Comparison of ENCODE assay signal across 3 cellular contexts in the genomic region with DNA sequence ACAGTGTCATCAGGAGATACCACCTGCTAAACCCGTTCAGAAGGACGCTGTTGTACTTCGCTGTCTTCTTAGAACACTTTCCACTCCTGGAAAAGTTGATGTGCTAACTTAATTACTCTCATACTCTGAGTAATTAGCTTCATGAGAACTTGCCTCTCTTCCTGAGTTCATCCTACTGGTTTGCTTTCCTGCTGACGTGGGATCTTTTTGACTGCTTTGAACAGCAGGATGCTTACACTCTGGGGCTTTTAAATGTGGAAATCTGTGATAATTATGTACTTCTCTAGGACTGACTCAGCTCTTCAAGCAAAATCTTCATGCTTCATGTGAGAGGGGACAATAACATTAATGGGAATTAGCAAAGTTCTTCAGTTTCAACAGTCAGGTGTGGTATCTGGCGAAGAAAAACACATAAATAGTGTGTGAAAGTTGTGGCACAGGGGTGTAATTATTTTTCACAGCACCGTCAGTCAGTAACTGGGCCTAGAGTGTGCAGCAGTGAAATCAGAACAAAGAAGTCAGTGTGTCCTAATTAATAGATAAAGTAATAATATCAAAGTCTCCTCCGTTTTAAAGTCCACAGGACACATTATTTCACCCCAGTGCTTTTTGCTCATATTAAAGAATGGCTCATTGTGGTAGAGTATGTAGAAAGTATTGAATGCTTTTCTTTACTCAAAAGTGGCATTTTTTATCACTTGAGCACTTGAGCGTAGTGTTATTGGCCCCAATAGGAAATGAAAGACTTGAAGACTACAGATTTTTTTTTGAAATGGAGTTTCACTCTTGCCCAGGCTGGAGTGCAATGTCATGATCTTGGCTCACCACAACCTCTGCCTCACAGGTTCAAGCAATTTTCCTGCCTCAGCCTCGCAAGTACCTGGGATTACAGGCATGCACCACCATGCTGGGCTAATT.
TF ChIP-seq lines count a peak whose summit lies in the region.

No MANE protein-coding gene starts in this region.

TF ChIP-seq in GM23338, 12 proteins besides CTCF, POLR2A, EP300 and RAD21:
- TF ChIP-seq, protein P1, sequence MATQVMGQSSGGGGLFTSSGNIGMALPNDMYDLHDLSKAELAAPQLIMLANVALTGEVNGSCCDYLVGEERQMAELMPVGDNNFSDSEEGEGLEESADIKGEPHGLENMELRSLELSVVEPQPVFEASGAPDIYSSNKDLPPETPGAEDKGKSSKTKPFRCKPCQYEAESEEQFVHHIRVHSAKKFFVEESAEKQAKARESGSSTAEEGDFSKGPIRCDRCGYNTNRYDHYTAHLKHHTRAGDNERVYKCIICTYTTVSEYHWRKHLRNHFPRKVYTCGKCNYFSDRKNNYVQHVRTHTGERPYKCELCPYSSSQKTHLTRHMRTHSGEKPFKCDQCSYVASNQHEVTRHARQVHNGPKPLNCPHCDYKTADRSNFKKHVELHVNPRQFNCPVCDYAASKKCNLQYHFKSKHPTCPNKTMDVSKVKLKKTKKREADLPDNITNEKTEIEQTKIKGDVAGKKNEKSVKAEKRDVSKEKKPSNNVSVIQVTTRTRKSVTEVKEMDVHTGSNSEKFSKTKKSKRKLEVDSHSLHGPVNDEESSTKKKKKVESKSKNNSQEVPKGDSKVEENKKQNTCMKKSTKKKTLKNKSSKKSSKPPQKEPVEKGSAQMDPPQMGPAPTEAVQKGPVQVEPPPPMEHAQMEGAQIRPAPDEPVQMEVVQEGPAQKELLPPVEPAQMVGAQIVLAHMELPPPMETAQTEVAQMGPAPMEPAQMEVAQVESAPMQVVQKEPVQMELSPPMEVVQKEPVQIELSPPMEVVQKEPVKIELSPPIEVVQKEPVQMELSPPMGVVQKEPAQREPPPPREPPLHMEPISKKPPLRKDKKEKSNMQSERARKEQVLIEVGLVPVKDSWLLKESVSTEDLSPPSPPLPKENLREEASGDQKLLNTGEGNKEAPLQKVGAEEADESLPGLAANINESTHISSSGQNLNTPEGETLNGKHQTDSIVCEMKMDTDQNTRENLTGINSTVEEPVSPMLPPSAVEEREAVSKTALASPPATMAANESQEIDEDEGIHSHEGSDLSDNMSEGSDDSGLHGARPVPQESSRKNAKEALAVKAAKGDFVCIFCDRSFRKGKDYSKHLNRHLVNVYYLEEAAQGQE (IDR thresholded peaks at IDR 0.05; ENCODE audit: unreplicated experiment): no peak

TF ChIP-seq in GM12878, 131 proteins besides CTCF, POLR2A, EP300 and RAD21 (continues in another document):
- TF ChIP-seq FOXM1 (IDR thresholded peaks at IDR 0.05; ENCODE audit: low read depth, low read length) (no peak), CBX3 (IDR thresholded peaks at IDR 0.05; ENCODE audit: borderline replicate concordance, low read depth) (no peak), EZH2 (IDR thresholded peaks at IDR 0.05; ENCODE audit: borderline replicate concordance, control insufficient read depth, low read depth, low read length) (no peak), SUPT20H (IDR thresholded peaks at IDR 0.05; ENCODE audit: borderline replicate concordance, control insufficient read depth, low read depth, low read length) (no peak), HDGF (IDR thresholded peaks at IDR 0.05) (no peak), STAT3 (IDR thresholded peaks at IDR 0.05; ENCODE audit: low read depth, low read length) (no peak), CEBPB (IDR thresholded peaks at IDR 0.05; ENCODE audit: borderline replicate concordance in 1 of 2, low read depth in 2 of 2, low read length in 2 of 2) (no peak), DPF2 (IDR thresholded peaks at IDR 0.05) (no peak)
- TF ChIP-seq, protein P2, sequence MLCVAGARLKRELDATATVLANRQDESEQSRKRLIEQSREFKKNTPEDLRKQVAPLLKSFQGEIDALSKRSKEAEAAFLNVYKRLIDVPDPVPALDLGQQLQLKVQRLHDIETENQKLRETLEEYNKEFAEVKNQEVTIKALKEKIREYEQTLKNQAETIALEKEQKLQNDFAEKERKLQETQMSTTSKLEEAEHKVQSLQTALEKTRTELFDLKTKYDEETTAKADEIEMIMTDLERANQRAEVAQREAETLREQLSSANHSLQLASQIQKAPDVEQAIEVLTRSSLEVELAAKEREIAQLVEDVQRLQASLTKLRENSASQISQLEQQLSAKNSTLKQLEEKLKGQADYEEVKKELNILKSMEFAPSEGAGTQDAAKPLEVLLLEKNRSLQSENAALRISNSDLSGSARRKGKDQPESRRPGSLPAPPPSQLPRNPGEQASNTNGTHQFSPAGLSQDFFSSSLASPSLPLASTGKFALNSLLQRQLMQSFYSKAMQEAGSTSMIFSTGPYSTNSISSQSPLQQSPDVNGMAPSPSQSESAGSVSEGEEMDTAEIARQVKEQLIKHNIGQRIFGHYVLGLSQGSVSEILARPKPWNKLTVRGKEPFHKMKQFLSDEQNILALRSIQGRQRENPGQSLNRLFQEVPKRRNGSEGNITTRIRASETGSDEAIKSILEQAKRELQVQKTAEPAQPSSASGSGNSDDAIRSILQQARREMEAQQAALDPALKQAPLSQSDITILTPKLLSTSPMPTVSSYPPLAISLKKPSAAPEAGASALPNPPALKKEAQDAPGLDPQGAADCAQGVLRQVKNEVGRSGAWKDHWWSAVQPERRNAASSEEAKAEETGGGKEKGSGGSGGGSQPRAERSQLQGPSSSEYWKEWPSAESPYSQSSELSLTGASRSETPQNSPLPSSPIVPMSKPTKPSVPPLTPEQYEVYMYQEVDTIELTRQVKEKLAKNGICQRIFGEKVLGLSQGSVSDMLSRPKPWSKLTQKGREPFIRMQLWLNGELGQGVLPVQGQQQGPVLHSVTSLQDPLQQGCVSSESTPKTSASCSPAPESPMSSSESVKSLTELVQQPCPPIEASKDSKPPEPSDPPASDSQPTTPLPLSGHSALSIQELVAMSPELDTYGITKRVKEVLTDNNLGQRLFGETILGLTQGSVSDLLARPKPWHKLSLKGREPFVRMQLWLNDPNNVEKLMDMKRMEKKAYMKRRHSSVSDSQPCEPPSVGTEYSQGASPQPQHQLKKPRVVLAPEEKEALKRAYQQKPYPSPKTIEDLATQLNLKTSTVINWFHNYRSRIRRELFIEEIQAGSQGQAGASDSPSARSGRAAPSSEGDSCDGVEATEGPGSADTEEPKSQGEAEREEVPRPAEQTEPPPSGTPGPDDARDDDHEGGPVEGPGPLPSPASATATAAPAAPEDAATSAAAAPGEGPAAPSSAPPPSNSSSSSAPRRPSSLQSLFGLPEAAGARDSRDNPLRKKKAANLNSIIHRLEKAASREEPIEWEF (IDR thresholded peaks at IDR 0.05; ENCODE audit: insufficient replicate concordance, low read depth, low read length): no peak
- TF ChIP-seq, protein P3, sequence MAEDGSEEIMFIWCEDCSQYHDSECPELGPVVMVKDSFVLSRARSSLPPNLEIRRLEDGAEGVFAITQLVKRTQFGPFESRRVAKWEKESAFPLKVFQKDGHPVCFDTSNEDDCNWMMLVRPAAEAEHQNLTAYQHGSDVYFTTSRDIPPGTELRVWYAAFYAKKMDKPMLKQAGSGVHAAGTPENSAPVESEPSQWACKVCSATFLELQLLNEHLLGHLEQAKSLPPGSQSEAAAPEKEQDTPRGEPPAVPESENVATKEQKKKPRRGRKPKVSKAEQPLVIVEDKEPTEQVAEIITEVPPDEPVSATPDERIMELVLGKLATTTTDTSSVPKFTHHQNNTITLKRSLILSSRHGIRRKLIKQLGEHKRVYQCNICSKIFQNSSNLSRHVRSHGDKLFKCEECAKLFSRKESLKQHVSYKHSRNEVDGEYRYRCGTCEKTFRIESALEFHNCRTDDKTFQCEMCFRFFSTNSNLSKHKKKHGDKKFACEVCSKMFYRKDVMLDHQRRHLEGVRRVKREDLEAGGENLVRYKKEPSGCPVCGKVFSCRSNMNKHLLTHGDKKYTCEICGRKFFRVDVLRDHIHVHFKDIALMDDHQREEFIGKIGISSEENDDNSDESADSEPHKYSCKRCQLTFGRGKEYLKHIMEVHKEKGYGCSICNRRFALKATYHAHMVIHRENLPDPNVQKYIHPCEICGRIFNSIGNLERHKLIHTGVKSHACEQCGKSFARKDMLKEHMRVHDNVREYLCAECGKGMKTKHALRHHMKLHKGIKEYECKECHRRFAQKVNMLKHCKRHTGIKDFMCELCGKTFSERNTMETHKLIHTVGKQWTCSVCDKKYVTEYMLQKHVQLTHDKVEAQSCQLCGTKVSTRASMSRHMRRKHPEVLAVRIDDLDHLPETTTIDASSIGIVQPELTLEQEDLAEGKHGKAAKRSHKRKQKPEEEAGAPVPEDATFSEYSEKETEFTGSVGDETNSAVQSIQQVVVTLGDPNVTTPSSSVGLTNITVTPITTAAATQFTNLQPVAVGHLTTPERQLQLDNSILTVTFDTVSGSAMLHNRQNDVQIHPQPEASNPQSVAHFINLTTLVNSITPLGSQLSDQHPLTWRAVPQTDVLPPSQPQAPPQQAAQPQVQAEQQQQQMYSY (CRISPR knock-in tag; IDR thresholded peaks at IDR 0.05): no peak

TF ChIP-seq in HEK293T, 16 proteins besides CTCF, POLR2A, EP300 and RAD21:
- TF ChIP-seq HDGF (IDR thresholded peaks at IDR 0.05; ENCODE audit: borderline replicate concordance) (no peak), L3MBTL2 (conservative IDR thresholded peaks at IDR 0.05) (no peak), LEF1 (IDR thresholded peaks at IDR 0.05; ENCODE audit: borderline replicate concordance) (no peak), ARNT (IDR thresholded peaks at IDR 0.05) (no peak), SUZ12 (IDR thresholded peaks at IDR 0.05) (no peak), FOXK2 (IDR thresholded peaks at IDR 0.05) (no peak), FOXM1 (IDR thresholded peaks at IDR 0.05; ENCODE audit: borderline replicate concordance) (no peak), CTBP1 (IDR thresholded peaks at IDR 0.05; ENCODE audit: borderline replicate concordance) (no peak), TARDBP (IDR thresholded peaks at IDR 0.05) (no peak), SP1 (IDR thresholded peaks at IDR 0.05) (no peak), ZNF384 (IDR thresholded peaks at IDR 0.05) (no peak), ELF4 (IDR thresholded peaks at IDR 0.05) (no peak), FOXA1 (IDR thresholded peaks at IDR 0.05) (no peak), BHLHE40 (IDR thresholded peaks at IDR 0.05; ENCODE audit: borderline replicate concordance) (no peak), NFRKB (IDR thresholded peaks at IDR 0.05) (no peak)
- TF ChIP-seq, protein P4, sequence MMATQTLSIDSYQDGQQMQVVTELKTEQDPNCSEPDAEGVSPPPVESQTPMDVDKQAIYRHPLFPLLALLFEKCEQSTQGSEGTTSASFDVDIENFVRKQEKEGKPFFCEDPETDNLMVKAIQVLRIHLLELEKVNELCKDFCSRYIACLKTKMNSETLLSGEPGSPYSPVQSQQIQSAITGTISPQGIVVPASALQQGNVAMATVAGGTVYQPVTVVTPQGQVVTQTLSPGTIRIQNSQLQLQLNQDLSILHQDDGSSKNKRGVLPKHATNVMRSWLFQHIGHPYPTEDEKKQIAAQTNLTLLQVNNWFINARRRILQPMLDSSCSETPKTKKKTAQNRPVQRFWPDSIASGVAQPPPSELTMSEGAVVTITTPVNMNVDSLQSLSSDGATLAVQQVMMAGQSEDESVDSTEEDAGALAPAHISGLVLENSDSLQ (IDR thresholded peaks at IDR 0.05): no peak
